Comparison of ENCODE assay signal across 23 cellular contexts in the genomic region with DNA sequence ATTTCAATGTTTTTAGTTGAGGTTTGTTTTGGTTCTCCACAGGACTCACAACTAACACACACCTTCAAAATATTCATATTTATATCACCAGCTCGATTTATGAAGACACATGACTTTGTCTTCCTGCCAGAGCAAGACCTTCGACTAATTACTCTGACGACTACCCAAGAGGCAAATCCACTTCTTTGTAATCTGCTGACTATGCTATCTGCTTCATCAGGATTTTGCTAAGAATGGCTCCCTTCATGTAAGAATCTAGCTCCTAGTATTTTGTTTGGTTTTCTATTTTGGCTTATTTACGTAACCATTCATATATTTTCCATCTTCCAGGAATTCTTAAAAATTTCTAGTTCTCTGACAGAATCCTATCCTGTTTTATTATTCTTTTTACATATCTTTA.
DNase-seq lines count a peak whose midpoint lies in the region; ATAC-seq, FAIRE-seq and TF ChIP-seq lines count a peak whose summit lies in the region.
"Had no signal": no experiment of that assay in that cellular context is flagged by ENCODE, and none has a peak within 500 bp of the region (broad histone marks: within the 10 kb centered on the region; RNA-seq: fewer than 3 reads in every experiment).

No MANE protein-coding gene starts in this region.

- H4K8ac ChIP-seq in IMR-90 (ENCODE audit: low read depth in 2 of 2, low read length in 2 of 2): no peak overlapping the region

- no peak overlapping the region for H2AK9ac ChIP-seq in IMR-90 (replicated peaks; ENCODE audit: low read depth, low read length, poor library complexity)

- H3K56ac ChIP-seq in IMR-90 (ENCODE audit: extremely low read depth, insufficient read depth, low read length): no peak overlapping the region

- H3K9me3 ChIP-seq in A549: no peaks in the 10 kb centered on the region
- no peaks in the 10 kb centered on the region for H3K9me3 ChIP-seq in IMR-90 (ENCODE audit: control insufficient read depth, insufficient read depth, low read length)
- H3K9me3 ChIP-seq in K562 (replicated peaks; ENCODE audit: control insufficient read depth, insufficient read depth, low read depth, low read length): no peaks in the 10 kb centered on the region
- H3K9me3 ChIP-seq: BE2C had no signal

- H2BK15ac ChIP-seq in IMR-90 (ENCODE audit: low read depth, low read length): no peak overlapping the region

- CTCF ChIA-PET in A549 (lab: Yijun Ruan, JAX): interaction anchor here (1.2 to 2.6 kb wide), 2 partner anchors 9 to 21 kb away, joined by 3 to 15 read pairs; no protein-coding TSS in a partner anchor
- CTCF ChIA-PET in IMR-90 (lab: Yijun Ruan, JAX): interaction anchor here (1.0 kb wide), 1 partner anchor 20 kb away, joined by 3 read pairs; no protein-coding TSS in a partner anchor
- CTCF ChIA-PET in K562 (lab: Yijun Ruan, JAX; ENCODE audit: low intra/inter-chr PET ratio): no interaction called here

- H2AK5ac ChIP-seq in IMR-90 (ENCODE audit: low read depth, low read length): no peak overlapping the region

- H3K4me3 ChIP-seq in A549 (no peak overlapping the region), IMR-90 (ENCODE audit: insufficient read depth, low read depth, low read length) (no peak overlapping the region), K562 (no peak overlapping the region)
- H3K4me3 ChIP-seq: BLaER1 treated with 17β-estradiol and CSF1 and Interleukin-3, amounts not matched to agents 10 nM and 100 nM; GM23338 had no signal

- no peak overlapping the region for H3K4ac ChIP-seq in IMR-90 (ENCODE audit: low read depth, low read length)

- no peak for FAIRE-seq in A549 (lab: Jason Lieb, UNC)
- no peak for FAIRE-seq in K562 (lab: Jason Lieb, UNC)
- FAIRE-seq in islet of Langerhans (lab: Jason Lieb, UNC): peak; percentile 21
- FAIRE-seq: GM12891, GM18507 had no signal

- H3K79me2 ChIP-seq in K562 (ENCODE audit: control insufficient read depth, insufficient read depth, low read length): no peaks in the 10 kb centered on the region

- no peak for ATAC-seq in A549
- no peak for ATAC-seq in IMR-90 (ENCODE audit: low read depth)
- no peak for ATAC-seq in K562
- ATAC-seq in HG02981 (IDR thresholded peaks at IDR 0.05; ENCODE audit: unreplicated experiment): no peak
- ATAC-seq: GM23338, HCT116 had no signal

- 89% methylated on average over 4 of the region's 4 CpGs for WGBS in A549 (ENCODE audit: missing lambda C conversion rate)
- WGBS in IMR-90 (ENCODE audit: extremely low coverage in 2 of 2, insufficient read length in 1 of 2), 2 experiments: 100% methylated on average over 1 of the region's 4 CpGs; no CpG with 5 or more reads in 1 of the 2 experiments
- 73% methylated on average over 4 of the region's 4 CpGs for WGBS in K562 (ENCODE audit: insufficient coverage, low coverage, missing lambda C conversion rate)

- H4K20me1 ChIP-seq in IMR-90 (ENCODE audit: insufficient read depth, low read length): no peaks in the 10 kb centered on the region
- no peaks in the 10 kb centered on the region for H4K20me1 ChIP-seq in K562 (replicated peaks; ENCODE audit: control insufficient read depth, insufficient read depth, low read length)
- H4K20me1 ChIP-seq: BLaER1 treated with 17β-estradiol and CSF1 and Interleukin-3, amounts not matched to agents 10 nM and 100 nM had no signal

- no peak overlapping the region for H4K91ac ChIP-seq in IMR-90 (ENCODE audit: insufficient read depth, low read depth, low read length)

- H4K5ac ChIP-seq in IMR-90 (ENCODE audit: low read depth, low read length): no peak overlapping the region

- intact Hi-C loops in IMR-90 (cut with micrococcal nuclease): no loop called here
- intact Hi-C loops in K562 (cut with micrococcal nuclease): no loop called here

- H3K79me1 ChIP-seq in IMR-90 (ENCODE audit: low read depth in 1 of 2, low read length in 2 of 2): peaks cover 6 to 8% of the 10 kb centered on the region in 2 experiments

- dilution Hi-C loops in IMR-90 (cut with HindIII; ENCODE audit: low sequenced_read_pairs, unreplicated experiment): no loop called here

- no peak overlapping the region for H3K18ac ChIP-seq in IMR-90 (ENCODE audit: low read depth, low read length)

- no peak overlapping the region for H3K27ac ChIP-seq in A549
- H3K27ac ChIP-seq in IMR-90 (ENCODE audit: insufficient read depth, low read length): no peak overlapping the region
- H3K27ac ChIP-seq in K562 (ENCODE audit: extremely low read depth, low read depth, low read length): no peak overlapping the region
- H3K27ac ChIP-seq: BLaER1 treated with 17β-estradiol and CSF1 and Interleukin-3, amounts not matched to agents 10 nM and 100 nM had no signal

- TF ChIP-seq CTCF in A549 (IDR thresholded peaks at IDR 0.05) (no peak), IMR-90 (conservative IDR thresholded peaks at IDR 0.05; ENCODE audit: low read depth, low read length) (no peak), K562 (IDR thresholded peaks at IDR 0.05 in 2 of 3, conservative IDR thresholded peaks at IDR 0.05 in 1 of 3; ENCODE audit: insufficient read depth in 2 of 3, low read depth in 1 of 3, low read length in 3 of 3) (no peak)

- no peak overlapping the region for H2BK5ac ChIP-seq in IMR-90 (ENCODE audit: low read depth, low read length, poor library complexity, severe bottlenecking)

- POLR2A ChIA-PET in A549 (lab: Yijun Ruan, JAX) (no interaction called here), IMR-90 (lab: Charles Lee; ENCODE audit: unreplicated experiment) (no interaction called here), K562 (lab: Yijun Ruan, JAX) (interaction anchor here (1.4 kb wide), 1 partner anchor 41 kb away, joined by 4 read pairs; no protein-coding TSS in a partner anchor)

- in situ Hi-C loops in IMR-90 (cut with MboI; ENCODE audit: low sequenced_read_pairs) (no loop called here), K562 (cut with MboI) (no loop called here)

- DNase-seq in A549 (ENCODE audit: low read depth in 1 of 2, low spot score in 1 of 2) (no peak), IMR-90 (no peak), K562 (ENCODE audit: extremely low read depth in 1 of 4, low spot score in 3 of 4) (no peak), HPDE6-E6E7 (ENCODE audit: extremely low spot score) (no peak), SKM-1 (lab: John Stamatoyannopoulos, UW; ENCODE audit: unreplicated experiment) (no peak), NCI-H1930 (lab: John Stamatoyannopoulos, UW) (no peak)
- DNase-seq: ACHN; AML-193; BE2C; CD4-positive, alpha-beta T cell; CD8-positive, alpha-beta memory T cell; DMS 273 treated with DMSO at 0.1 percent for 48 hours; DMS79; EL; GDM1; H9 had no signal

- no peak overlapping the region for H3K14ac ChIP-seq in IMR-90 (replicated peaks; ENCODE audit: low read depth, low read length)

- peaks cover 8% of the 10 kb centered on the region for H3K36me3 ChIP-seq in IMR-90 (ENCODE audit: control insufficient read depth, insufficient read depth, low read length)
- peaks cover 30% of the 10 kb centered on the region for H3K36me3 ChIP-seq in K562 (ENCODE audit: control insufficient read depth, insufficient read depth, low read length)

- H2BK20ac ChIP-seq in IMR-90 (ENCODE audit: low read depth, low read length): no peak overlapping the region

- H3K9ac ChIP-seq in IMR-90 (ENCODE audit: low read depth, low read length) (no peak overlapping the region), K562 (ENCODE audit: insufficient read depth in 1 of 2, low read depth in 2 of 2, low read length in 2 of 2) (no peak overlapping the region)
- H3K9ac ChIP-seq: BLaER1 treated with 17β-estradiol and CSF1 and Interleukin-3, amounts not matched to agents 10 nM and 100 nM had no signal

- TF ChIP-seq EP300 in A549 (IDR thresholded peaks at IDR 0.05) (no peak), K562 (IDR thresholded peaks at IDR 0.05; ENCODE audit: low read length) (no peak)

- H3K4me2 ChIP-seq in A549 (no peak overlapping the region), IMR-90 (ENCODE audit: low read depth, low read length) (no peak overlapping the region), K562 (ENCODE audit: insufficient read depth, low read length) (no peak overlapping the region)
- H3K4me2 ChIP-seq: BLaER1 treated with 17β-estradiol and CSF1 and Interleukin-3, amounts not matched to agents 10 nM and 100 nM; GM23338 had no signal

- no peaks in the 10 kb centered on the region for H3K4me1 ChIP-seq in A549
- no peaks in the 10 kb centered on the region for H3K4me1 ChIP-seq in IMR-90 (ENCODE audit: control insufficient read depth, insufficient read depth, low read length)
- H3K4me1 ChIP-seq in K562 (replicated peaks in 1 of 2; ENCODE audit: control insufficient read depth in 2 of 2, insufficient read depth in 2 of 2, low read length in 2 of 2): no peaks in the 10 kb centered on the region
- H3K4me1 ChIP-seq: BE2C had no signal

- no peaks in the 10 kb centered on the region for H3K27me3 ChIP-seq in IMR-90 (ENCODE audit: control insufficient read depth, insufficient read depth, low read length)
- H3K27me3 ChIP-seq in K562 (ENCODE audit: control insufficient read depth in 2 of 2, insufficient read depth in 2 of 2, low read length in 2 of 2): no peaks in the 10 kb centered on the region
- H3K27me3 ChIP-seq: BE2C; BLaER1 treated with 17β-estradiol and CSF1 and Interleukin-3, amounts not matched to agents 10 nM and 100 nM had no signal

- TF ChIP-seq POLR2A in A549 (IDR thresholded peaks at IDR 0.05; ENCODE audit: low read length) (no peak), IMR-90 (IDR thresholded peaks at IDR 0.05; ENCODE audit: low read depth, low read length) (no peak), K562 (conservative IDR thresholded peaks at IDR 0.05) (no peak)

- BruUV-seq in IMR-90 (replicated peaks; lab: Mats Ljungman, UMichigan) (no TSS peak), K562 (replicated peaks; lab: Mats Ljungman, UMichigan) (no TSS peak)

- no peak overlapping the region for H3K23ac ChIP-seq in IMR-90 (ENCODE audit: low read depth, low read length)

- no peak overlapping the region for H2AFZ ChIP-seq in IMR-90 (replicated peaks; ENCODE audit: low read length, poor library complexity)
- no peak overlapping the region for H2AFZ ChIP-seq in K562 (ENCODE audit: low read depth, low read length)
- H2AFZ ChIP-seq: GM23338 had no signal

- H2BK120ac ChIP-seq in IMR-90 (ENCODE audit: low read depth, low read length): no peak overlapping the region

- TF ChIP-seq RAD21 in A549 (conservative IDR thresholded peaks at IDR 0.05 in 1 of 2, IDR thresholded peaks at IDR 0.05 in 1 of 2) (no peak), IMR-90 (IDR thresholded peaks at IDR 0.05; ENCODE audit: low read length) (no peak), K562 (CRISPR knock-in tag; conservative IDR thresholded peaks at IDR 0.05 in 1 of 2, IDR thresholded peaks at IDR 0.05 in 1 of 2) (no peak)

- H3K9me1 ChIP-seq in IMR-90 (ENCODE audit: insufficient read depth, low read length) (no peaks in the 10 kb centered on the region; the same call in 1 of the 2 replicates), K562 (ENCODE audit: control insufficient read depth, insufficient read depth, low read length) (no peaks in the 10 kb centered on the region)

TF ChIP-seq in A549, 52 proteins besides CTCF, POLR2A, EP300 and RAD21 (continues in another document):
- TF ChIP-seq MAFK (IDR thresholded peaks at IDR 0.05; ENCODE audit: partially characterized antibody) (peak; percentile 76), RFX5 (IDR thresholded peaks at IDR 0.05) (no peak)

TF ChIP-seq in IMR-90, 13 proteins besides CTCF, POLR2A, EP300 and RAD21 (continues in another document):
- peak; percentile 69 for TF ChIP-seq MAFK (IDR thresholded peaks at IDR 0.05; ENCODE audit: low read depth, low read length)
